Comparison of ENCODE assay signal across 18 cellular contexts in the genomic region with DNA sequence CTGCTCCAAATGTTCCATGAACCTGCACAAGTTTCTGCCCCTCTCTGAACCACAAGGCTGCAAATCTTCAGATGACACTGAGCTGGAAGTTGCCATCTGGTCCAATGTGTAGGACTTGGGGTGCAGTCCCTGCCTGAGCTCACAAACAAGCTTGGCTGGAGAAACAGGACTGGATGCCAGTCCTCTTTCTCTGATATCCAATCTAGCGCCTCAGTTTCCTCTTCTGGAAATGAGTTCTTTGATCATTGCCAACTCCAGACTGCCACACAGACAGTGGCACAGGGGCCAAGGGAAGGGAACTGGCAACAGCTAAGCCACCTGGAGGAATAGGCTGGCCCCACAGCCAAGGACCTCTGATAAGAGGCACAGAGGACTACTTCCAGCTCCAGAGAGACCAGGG. TPM values are rescaled to one million over a fixed set of nuclear protein-coding genes. Genes with fewer than 3 reads are reported as not detected.
A peak's percentile ranks its signal among the peaks of the same experiment; 100 is the strongest.
DNase-seq lines count a peak whose midpoint lies in the region; ATAC-seq and TF ChIP-seq lines count a peak whose summit lies in the region.
"Had no signal": no experiment of that assay in that cellular context is flagged by ENCODE, and none has a peak within 500 bp of the region (broad histone marks: within the 10 kb centered on the region; RNA-seq: fewer than 3 reads in every experiment).

No MANE protein-coding gene starts in this region.

- no peak for TF ChIP-seq CTCF in ascending aorta (IDR thresholded peaks at IDR 0.05)
- TF ChIP-seq CTCF in A673 (conservative IDR thresholded peaks at IDR 0.05; ENCODE audit: low read depth, low read length) = no peak

- H3K4me1 ChIP-seq in ascending aorta (peaks cover 16 to 55% of the 10 kb centered on the region in 2 donors), A673 (ENCODE audit: insufficient read depth, low read length, poor library complexity, severe bottlenecking) (no peaks in the 10 kb centered on the region)

- ATAC-seq in GM21528 (IDR thresholded peaks at IDR 0.05; ENCODE audit: low FRiP score, unreplicated experiment) = no peak
- no peak for ATAC-seq in GM19455 (IDR thresholded peaks at IDR 0.05; ENCODE audit: unreplicated experiment)
- ATAC-seq in HG02840 (IDR thresholded peaks at IDR 0.05; ENCODE audit: low FRiP score, unreplicated experiment) = no peak
- ATAC-seq: HCT116 had no signal

- H3K27ac ChIP-seq in ascending aorta (peak overlapping the region; percentile 18 to 70), A673 (ENCODE audit: low read depth, low read length, poor library complexity, severe bottlenecking) (no peak overlapping the region)
- H3K27ac ChIP-seq: BLaER1, GM23248 had no signal

- intact Hi-C loops in ascending aorta (cut with DNase I) (no loop called here), posterior vena cava (cut with DNase I) (no loop called here), A673 (cut with micrococcal nuclease; ENCODE audit: unreplicated experiment) (no loop called here)

- H3K4me3 ChIP-seq in ascending aorta (no peak overlapping the region), A673 (ENCODE audit: low read depth, low read length, poor library complexity, severe bottlenecking) (no peak overlapping the region)
- H3K4me3 ChIP-seq: BLaER1, GM23248 had no signal

- CTCF ChIA-PET in A673 (lab: Charles Lee) = no interaction called here

- in situ Hi-C loops in G401 (cut with HindIII; ENCODE audit: low sequenced_read_pairs) = no loop called here

- H3K36me3 ChIP-seq in ascending aorta (peaks cover 0 to 5% of the 10 kb centered on the region in 2 donors), A673 (ENCODE audit: insufficient read depth, low read length, poor library complexity, severe bottlenecking) (no peaks in the 10 kb centered on the region)
- H3K36me3 ChIP-seq: BLaER1 had no signal

- H3K9me3 ChIP-seq in ascending aorta (no peaks in the 10 kb centered on the region), A673 (ENCODE audit: low read depth, low read length, poor library complexity, severe bottlenecking) (no peaks in the 10 kb centered on the region)
- H3K9me3 ChIP-seq: BLaER1 had no signal

- POLR2A ChIA-PET in A673 (lab: Charles Lee; ENCODE audit: low non-redundant PET) = no interaction called here

- BruUV-seq in A673 (replicated peaks; lab: Mats Ljungman, UMichigan) = no TSS peak

- H3K27me3 ChIP-seq in ascending aorta (no peaks in the 10 kb centered on the region), A673 (replicated peaks; ENCODE audit: insufficient read depth, low read depth, low read length, poor library complexity) (peaks cover 10% of the 10 kb centered on the region)

- DNase-seq in G401 (ENCODE audit: low spot score) (peak; percentile 96), ascending aorta (ENCODE audit: low spot score in 2 of 2) (no peak), cerebellar nuclear complex (lab: John Stamatoyannopoulos, UW) (peak; percentile 70 to 81), posterior vena cava (ENCODE audit: low spot score) (peak; percentile 26), A673 (ENCODE audit: low spot score) (no peak)
- DNase-seq: CD4-positive, alpha-beta T cell; DMS 273 treated with DMSO at 0.1 percent for 48 hours; DMS79; EL; GF-D8; GM23248; H9 had no signal

RNA-seq across cellular contexts. Expression of a gene that starts 15.5 kb away (rescaled TPM):
- not detected in 2 replicates for total RNA-seq in G401 (2014; rRNA removed; shearing (Covaris generic))
- total RNA-seq in ascending aorta (45.3 TPM), posterior vena cava (10 to 100 TPM; 44.6 to 53.4 TPM), A673 (2021) (0.24 and 0.57 TPM in 2 replicates)
- total RNA-seq: A172; CD4-positive, alpha-beta T cell had no signal

Comparison
In these comparisons a context has a peak if more than half of its experiments do, and no peak if none do; other contexts are left out.
1. DNase-seq: peak in G401 (single experiment), cerebellar nuclear complex (2 of 2) and posterior vena cava (single experiment); none in ascending aorta (0 of 2) and A673 (single experiment).
2. RNA of a gene that starts 15.5 kb away (total RNA-seq): 44.6 to 53.4 TPM in posterior vena cava and 45.3 TPM in ascending aorta (single experiment); 0.24 to 0.57 TPM in A673 and not detected in G401; every median in the first group is over 10 times any median in the second.